Comparison of ENCODE assay signal across 1 cellular context in the genomic region with DNA sequence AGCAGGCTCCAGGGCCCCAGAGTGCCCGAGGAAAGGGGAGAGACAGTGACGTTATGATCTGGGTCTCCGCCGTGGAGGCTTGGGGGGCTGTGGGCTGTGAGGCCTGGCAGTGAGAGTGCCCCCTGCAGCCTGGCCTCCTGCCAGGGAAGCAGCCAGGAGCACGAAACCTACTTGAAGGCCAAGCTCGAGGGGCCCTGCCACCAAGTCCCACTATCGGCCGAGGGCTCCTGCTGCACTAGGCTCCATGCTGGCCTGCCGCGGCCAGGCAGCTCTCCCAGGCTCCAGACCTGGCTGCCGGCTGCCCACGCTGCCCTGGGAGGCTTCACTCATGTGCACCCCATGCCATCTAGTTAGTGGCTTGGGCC.
TF ChIP-seq lines count a peak whose summit lies in the region.

No MANE protein-coding gene starts in this region.

TF ChIP-seq in K562, 482 proteins besides CTCF, POLR2A, EP300 and RAD21:
- no peak for TF ChIP-seq ZNF780A (CRISPR knock-in tag; IDR thresholded peaks at IDR 0.05)
- TF ChIP-seq, protein P1, sequence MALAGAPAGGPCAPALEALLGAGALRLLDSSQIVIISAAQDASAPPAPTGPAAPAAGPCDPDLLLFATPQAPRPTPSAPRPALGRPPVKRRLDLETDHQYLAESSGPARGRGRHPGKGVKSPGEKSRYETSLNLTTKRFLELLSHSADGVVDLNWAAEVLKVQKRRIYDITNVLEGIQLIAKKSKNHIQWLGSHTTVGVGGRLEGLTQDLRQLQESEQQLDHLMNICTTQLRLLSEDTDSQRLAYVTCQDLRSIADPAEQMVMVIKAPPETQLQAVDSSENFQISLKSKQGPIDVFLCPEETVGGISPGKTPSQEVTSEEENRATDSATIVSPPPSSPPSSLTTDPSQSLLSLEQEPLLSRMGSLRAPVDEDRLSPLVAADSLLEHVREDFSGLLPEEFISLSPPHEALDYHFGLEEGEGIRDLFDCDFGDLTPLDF (CRISPR knock-in tag; IDR thresholded peaks at IDR 0.05), result no peak
- no peak for TF ChIP-seq HNRNPLL (IDR thresholded peaks at IDR 0.05; ENCODE audit: low read depth, low read length, poor library complexity, severe bottlenecking)
- peak; percentile 54 for TF ChIP-seq NFIC (IDR thresholded peaks at IDR 0.05)
- no peak for TF ChIP-seq ZNF589 (CRISPR knock-in tag; IDR thresholded peaks at IDR 0.05; ENCODE audit: low read depth)
- TF ChIP-seq RBFOX2 (IDR thresholded peaks at IDR 0.05; ENCODE audit: low read depth, low read length), result peak; percentile 29
- TF ChIP-seq, protein P2, sequence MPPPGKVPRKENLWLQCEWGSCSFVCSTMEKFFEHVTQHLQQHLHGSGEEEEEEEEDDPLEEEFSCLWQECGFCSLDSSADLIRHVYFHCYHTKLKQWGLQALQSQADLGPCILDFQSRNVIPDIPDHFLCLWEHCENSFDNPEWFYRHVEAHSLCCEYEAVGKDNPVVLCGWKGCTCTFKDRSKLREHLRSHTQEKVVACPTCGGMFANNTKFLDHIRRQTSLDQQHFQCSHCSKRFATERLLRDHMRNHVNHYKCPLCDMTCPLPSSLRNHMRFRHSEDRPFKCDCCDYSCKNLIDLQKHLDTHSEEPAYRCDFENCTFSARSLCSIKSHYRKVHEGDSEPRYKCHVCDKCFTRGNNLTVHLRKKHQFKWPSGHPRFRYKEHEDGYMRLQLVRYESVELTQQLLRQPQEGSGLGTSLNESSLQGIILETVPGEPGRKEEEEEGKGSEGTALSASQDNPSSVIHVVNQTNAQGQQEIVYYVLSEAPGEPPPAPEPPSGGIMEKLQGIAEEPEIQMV (tag; conservative IDR thresholded peaks at IDR 0.05; ENCODE audit: low read depth), result no peak
- TF ChIP-seq, protein P3, sequence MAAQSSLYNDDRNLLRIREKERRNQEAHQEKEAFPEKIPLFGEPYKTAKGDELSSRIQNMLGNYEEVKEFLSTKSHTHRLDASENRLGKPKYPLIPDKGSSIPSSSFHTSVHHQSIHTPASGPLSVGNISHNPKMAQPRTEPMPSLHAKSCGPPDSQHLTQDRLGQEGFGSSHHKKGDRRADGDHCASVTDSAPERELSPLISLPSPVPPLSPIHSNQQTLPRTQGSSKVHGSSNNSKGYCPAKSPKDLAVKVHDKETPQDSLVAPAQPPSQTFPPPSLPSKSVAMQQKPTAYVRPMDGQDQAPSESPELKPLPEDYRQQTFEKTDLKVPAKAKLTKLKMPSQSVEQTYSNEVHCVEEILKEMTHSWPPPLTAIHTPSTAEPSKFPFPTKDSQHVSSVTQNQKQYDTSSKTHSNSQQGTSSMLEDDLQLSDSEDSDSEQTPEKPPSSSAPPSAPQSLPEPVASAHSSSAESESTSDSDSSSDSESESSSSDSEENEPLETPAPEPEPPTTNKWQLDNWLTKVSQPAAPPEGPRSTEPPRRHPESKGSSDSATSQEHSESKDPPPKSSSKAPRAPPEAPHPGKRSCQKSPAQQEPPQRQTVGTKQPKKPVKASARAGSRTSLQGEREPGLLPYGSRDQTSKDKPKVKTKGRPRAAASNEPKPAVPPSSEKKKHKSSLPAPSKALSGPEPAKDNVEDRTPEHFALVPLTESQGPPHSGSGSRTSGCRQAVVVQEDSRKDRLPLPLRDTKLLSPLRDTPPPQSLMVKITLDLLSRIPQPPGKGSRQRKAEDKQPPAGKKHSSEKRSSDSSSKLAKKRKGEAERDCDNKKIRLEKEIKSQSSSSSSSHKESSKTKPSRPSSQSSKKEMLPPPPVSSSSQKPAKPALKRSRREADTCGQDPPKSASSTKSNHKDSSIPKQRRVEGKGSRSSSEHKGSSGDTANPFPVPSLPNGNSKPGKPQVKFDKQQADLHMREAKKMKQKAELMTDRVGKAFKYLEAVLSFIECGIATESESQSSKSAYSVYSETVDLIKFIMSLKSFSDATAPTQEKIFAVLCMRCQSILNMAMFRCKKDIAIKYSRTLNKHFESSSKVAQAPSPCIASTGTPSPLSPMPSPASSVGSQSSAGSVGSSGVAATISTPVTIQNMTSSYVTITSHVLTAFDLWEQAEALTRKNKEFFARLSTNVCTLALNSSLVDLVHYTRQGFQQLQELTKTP (IDR thresholded peaks at IDR 0.05; ENCODE audit: low read depth in 1 of 2, partially characterized antibody in 2 of 2), result no peak
- TF ChIP-seq, protein P4, sequence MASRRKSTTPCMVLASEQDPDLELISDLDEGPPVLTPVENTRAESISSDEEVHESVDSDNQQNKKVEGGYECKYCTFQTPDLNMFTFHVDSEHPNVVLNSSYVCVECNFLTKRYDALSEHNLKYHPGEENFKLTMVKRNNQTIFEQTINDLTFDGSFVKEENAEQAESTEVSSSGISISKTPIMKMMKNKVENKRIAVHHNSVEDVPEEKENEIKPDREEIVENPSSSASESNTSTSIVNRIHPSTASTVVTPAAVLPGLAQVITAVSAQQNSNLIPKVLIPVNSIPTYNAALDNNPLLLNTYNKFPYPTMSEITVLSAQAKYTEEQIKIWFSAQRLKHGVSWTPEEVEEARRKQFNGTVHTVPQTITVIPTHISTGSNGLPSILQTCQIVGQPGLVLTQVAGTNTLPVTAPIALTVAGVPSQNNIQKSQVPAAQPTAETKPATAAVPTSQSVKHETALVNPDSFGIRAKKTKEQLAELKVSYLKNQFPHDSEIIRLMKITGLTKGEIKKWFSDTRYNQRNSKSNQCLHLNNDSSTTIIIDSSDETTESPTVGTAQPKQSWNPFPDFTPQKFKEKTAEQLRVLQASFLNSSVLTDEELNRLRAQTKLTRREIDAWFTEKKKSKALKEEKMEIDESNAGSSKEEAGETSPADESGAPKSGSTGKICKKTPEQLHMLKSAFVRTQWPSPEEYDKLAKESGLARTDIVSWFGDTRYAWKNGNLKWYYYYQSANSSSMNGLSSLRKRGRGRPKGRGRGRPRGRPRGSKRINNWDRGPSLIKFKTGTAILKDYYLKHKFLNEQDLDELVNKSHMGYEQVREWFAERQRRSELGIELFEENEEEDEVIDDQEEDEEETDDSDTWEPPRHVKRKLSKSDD (conservative IDR thresholded peaks at IDR 0.05; ENCODE audit: low read length), result no peak
- TF ChIP-seq, protein P5, sequence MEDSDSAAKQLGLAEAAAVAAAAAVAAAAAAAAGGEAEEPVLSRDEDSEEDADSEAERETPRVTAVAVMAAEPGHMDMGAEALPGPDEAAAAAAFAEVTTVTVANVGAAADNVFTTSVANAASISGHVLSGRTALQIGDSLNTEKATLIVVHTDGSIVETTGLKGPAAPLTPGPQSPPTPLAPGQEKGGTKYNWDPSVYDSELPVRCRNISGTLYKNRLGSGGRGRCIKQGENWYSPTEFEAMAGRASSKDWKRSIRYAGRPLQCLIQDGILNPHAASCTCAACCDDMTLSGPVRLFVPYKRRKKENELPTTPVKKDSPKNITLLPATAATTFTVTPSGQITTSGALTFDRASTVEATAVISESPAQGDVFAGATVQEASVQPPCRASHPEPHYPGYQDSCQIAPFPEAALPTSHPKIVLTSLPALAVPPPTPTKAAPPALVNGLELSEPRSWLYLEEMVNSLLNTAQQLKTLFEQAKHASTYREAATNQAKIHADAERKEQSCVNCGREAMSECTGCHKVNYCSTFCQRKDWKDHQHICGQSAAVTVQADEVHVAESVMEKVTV (CRISPR knock-in tag; IDR thresholded peaks at IDR 0.05), result no peak
- peak; percentile 15; the same call in 1 of the 2 replicates for TF ChIP-seq POLR2G (IDR thresholded peaks at IDR 0.05; ENCODE audit: low read depth, low read length)
- TF ChIP-seq ZNF384 (IDR thresholded peaks at IDR 0.05; ENCODE audit: low read depth, low read length), result no peak
- TF ChIP-seq CBX3 (IDR thresholded peaks at IDR 0.05; ENCODE audit: borderline replicate concordance in 1 of 2, low read length in 2 of 2), result no peak
- TF ChIP-seq FOSL1 (tag; conservative IDR thresholded peaks at IDR 0.05), result no peak
- TF ChIP-seq, protein P6, sequence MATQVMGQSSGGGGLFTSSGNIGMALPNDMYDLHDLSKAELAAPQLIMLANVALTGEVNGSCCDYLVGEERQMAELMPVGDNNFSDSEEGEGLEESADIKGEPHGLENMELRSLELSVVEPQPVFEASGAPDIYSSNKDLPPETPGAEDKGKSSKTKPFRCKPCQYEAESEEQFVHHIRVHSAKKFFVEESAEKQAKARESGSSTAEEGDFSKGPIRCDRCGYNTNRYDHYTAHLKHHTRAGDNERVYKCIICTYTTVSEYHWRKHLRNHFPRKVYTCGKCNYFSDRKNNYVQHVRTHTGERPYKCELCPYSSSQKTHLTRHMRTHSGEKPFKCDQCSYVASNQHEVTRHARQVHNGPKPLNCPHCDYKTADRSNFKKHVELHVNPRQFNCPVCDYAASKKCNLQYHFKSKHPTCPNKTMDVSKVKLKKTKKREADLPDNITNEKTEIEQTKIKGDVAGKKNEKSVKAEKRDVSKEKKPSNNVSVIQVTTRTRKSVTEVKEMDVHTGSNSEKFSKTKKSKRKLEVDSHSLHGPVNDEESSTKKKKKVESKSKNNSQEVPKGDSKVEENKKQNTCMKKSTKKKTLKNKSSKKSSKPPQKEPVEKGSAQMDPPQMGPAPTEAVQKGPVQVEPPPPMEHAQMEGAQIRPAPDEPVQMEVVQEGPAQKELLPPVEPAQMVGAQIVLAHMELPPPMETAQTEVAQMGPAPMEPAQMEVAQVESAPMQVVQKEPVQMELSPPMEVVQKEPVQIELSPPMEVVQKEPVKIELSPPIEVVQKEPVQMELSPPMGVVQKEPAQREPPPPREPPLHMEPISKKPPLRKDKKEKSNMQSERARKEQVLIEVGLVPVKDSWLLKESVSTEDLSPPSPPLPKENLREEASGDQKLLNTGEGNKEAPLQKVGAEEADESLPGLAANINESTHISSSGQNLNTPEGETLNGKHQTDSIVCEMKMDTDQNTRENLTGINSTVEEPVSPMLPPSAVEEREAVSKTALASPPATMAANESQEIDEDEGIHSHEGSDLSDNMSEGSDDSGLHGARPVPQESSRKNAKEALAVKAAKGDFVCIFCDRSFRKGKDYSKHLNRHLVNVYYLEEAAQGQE (CRISPR knock-in tag; IDR thresholded peaks at IDR 0.05; ENCODE audit: low read depth), result no peak
- TF ChIP-seq, protein P7, sequence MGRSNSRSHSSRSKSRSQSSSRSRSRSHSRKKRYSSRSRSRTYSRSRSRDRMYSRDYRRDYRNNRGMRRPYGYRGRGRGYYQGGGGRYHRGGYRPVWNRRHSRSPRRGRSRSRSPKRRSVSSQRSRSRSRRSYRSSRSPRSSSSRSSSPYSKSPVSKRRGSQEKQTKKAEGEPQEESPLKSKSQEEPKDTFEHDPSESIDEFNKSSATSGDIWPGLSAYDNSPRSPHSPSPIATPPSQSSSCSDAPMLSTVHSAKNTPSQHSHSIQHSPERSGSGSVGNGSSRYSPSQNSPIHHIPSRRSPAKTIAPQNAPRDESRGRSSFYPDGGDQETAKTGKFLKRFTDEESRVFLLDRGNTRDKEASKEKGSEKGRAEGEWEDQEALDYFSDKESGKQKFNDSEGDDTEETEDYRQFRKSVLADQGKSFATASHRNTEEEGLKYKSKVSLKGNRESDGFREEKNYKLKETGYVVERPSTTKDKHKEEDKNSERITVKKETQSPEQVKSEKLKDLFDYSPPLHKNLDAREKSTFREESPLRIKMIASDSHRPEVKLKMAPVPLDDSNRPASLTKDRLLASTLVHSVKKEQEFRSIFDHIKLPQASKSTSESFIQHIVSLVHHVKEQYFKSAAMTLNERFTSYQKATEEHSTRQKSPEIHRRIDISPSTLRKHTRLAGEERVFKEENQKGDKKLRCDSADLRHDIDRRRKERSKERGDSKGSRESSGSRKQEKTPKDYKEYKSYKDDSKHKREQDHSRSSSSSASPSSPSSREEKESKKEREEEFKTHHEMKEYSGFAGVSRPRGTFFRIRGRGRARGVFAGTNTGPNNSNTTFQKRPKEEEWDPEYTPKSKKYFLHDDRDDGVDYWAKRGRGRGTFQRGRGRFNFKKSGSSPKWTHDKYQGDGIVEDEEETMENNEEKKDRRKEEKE (IDR thresholded peaks at IDR 0.05; ENCODE audit: borderline replicate concordance in 1 of 2, control insufficient read depth in 1 of 2, low read depth in 2 of 2, low read length in 1 of 2), result no peak
